Comparison of ENCODE assay signal across 19 cellular contexts in the genomic region with DNA sequence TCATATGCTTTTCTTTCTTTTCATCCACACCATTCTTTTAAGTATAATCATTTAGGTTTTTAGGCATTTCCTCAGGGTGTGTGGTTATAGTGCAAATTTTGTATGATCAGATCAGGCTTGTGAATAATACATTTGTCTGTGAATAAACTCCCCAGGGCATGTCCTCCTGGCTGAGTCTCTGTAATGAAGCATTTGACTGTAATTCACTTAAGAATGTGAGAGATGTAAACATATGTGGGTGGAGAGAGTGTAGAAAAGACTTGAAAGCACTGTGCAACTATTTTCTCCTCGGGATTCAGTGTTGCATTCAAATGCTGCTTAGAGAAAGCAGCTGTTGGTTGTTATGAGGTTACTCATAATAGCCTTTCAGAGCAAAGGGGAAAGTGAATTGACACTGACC.
A peak's percentile ranks its signal among the peaks of the same experiment; 100 is the strongest.
DNase-seq lines count a peak whose midpoint lies in the region; ATAC-seq and TF ChIP-seq lines count a peak whose summit lies in the region.
"Had no signal": no experiment of that assay in that cellular context is flagged by ENCODE, and none has a peak within 500 bp of the region (broad histone marks: within the 10 kb centered on the region; RNA-seq: fewer than 3 reads in every experiment).

No MANE protein-coding gene starts in this region.

- no peak overlapping the region for H3K4me3 Mint-ChIP-seq in MCF 10A (ENCODE audit: unreplicated experiment)
- H3K4me3 Mint-ChIP-seq: activated naive CD4-positive, alpha-beta T cell treated with anti-CD3 and anti-CD28 coated beads, Interleukin-2, amount 10 ng/mL, durations not matched to agents 7 days and 5 days; naive B cell; T-helper 1 cell treated with Interleukin-12 subunit alpha and Interleukin-12 subunit beta and Interleukin-4 antibody, amounts not matched to agents 30 μg/mL and 1 μg/mL, for 36 hours had no signal

- no TSS peak for BruUV-seq in MCF 10A (replicated peaks; lab: Mats Ljungman, UMichigan)

- peak; percentile 11 for DNase-seq in MCF 10A (ENCODE audit: unreplicated experiment)
- DNase-seq in breast epithelium (ENCODE audit: low spot score in 2 of 2): no peak
- DNase-seq in astrocyte of the hippocampus (ENCODE audit: low read depth, low spot score): peak; percentile 63
- DNase-seq in fibroblast of villous mesenchyme (ENCODE audit: low read depth): peak; percentile 77
- peak; percentile 83 for DNase-seq in stromal cell of bone marrow (ENCODE audit: low read depth)
- DNase-seq in NCI-H2196 treated with DMSO at 0.1 percent for 48 hours (lab: John Stamatoyannopoulos, UW; ENCODE audit: unreplicated experiment): no peak
- DNase-seq: activated naive CD4-positive, alpha-beta T cell treated with anti-CD3 and anti-CD28 coated beads, Interleukin-2, amount 10 ng/mL, durations not matched to agents 7 days and 5 days; caudate nucleus; GDM1; naive B cell; NCI-H774; RPMI8226; stimulated activated CD4-positive, alpha-beta T cell treated with anti-CD3 and anti-CD28 coated beads, Interleukin-15, amount 100 ng/mL, for 24 hours had no signal

- CTCF ChIA-PET in MCF 10A (lab: Yijun Ruan, JAX): interaction anchor here (0.6 to 1.2 kb wide), 2 partner anchors 12 to 199 kb away, joined by 3 read pairs; no protein-coding TSS in a partner anchor

- POLR2A ChIA-PET in MCF 10A (lab: Yijun Ruan, JAX): interaction anchor here (1.3 kb wide), 1 partner anchor 83 kb away, joined by 5 read pairs; no protein-coding TSS in a partner anchor

- no peak overlapping the region for H3K27ac Mint-ChIP-seq in MCF 10A (ENCODE audit: low read depth, unreplicated experiment)
- H3K27ac Mint-ChIP-seq: activated naive CD4-positive, alpha-beta T cell treated with anti-CD3 and anti-CD28 coated beads, Interleukin-2, amount 10 ng/mL, durations not matched to agents 7 days and 5 days; T-helper 1 cell treated with Interleukin-12 subunit alpha and Interleukin-12 subunit beta and Interleukin-4 antibody, amounts not matched to agents 30 μg/mL and 1 μg/mL, for 36 hours had no signal

- no peaks in the 10 kb centered on the region for H3K27me3 ChIP-seq in breast epithelium

- intact Hi-C loops in MCF 10A (cut with micrococcal nuclease): no loop called here
- intact Hi-C loops in breast epithelium (cut with DNase I; ENCODE audit: low total_unique reads): no loop called here

- no peaks in the 10 kb centered on the region for H3K9me3 Mint-ChIP-seq in MCF 10A (ENCODE audit: unreplicated experiment)
- H3K9me3 Mint-ChIP-seq: activated naive CD4-positive, alpha-beta T cell treated with anti-CD3 and anti-CD28 coated beads, Interleukin-2, amount 10 ng/mL, durations not matched to agents 7 days and 5 days; T-helper 1 cell treated with Interleukin-12 subunit alpha and Interleukin-12 subunit beta and Interleukin-4 antibody, amounts not matched to agents 30 μg/mL and 1 μg/mL, for 36 hours had no signal

- ATAC-seq in GM21447 (IDR thresholded peaks at IDR 0.05; ENCODE audit: unreplicated experiment) (no peak), GM21723 (IDR thresholded peaks at IDR 0.05; ENCODE audit: unreplicated experiment) (no peak)
- ATAC-seq: activated CD4-positive, CD25-positive, alpha-beta regulatory T cell treated with anti-CD3 and anti-CD28 coated beads, Interleukin-2, amount 50 U/mL, for 24 hours had no signal

- TF ChIP-seq CTCF in MCF 10A (IDR thresholded peaks at IDR 0.05; ENCODE audit: unreplicated experiment) (no peak), breast epithelium (IDR thresholded peaks at IDR 0.05) (no peak), fibroblast of villous mesenchyme (IDR thresholded peaks at IDR 0.05; ENCODE audit: insufficient read depth, low read depth, low read length) (no peak)

- no peak overlapping the region for H3K4me3 ChIP-seq in breast epithelium
- no peak overlapping the region for H3K4me3 ChIP-seq in fibroblast of villous mesenchyme (ENCODE audit: low read depth, low read length)
- H3K4me3 ChIP-seq: prostate gland had no signal

- TF ChIP-seq POLR2A in breast epithelium (IDR thresholded peaks at IDR 0.05): no peak

- no peaks in the 10 kb centered on the region for H3K27me3 Mint-ChIP-seq in MCF 10A (ENCODE audit: insufficient read depth, unreplicated experiment)
- H3K27me3 Mint-ChIP-seq: activated naive CD4-positive, alpha-beta T cell treated with anti-CD3 and anti-CD28 coated beads, Interleukin-2, amount 10 ng/mL, durations not matched to agents 7 days and 5 days had no signal

- no peak overlapping the region for H3K27ac ChIP-seq in breast epithelium
- H3K27ac ChIP-seq: 22Rv1, prostate gland had no signal

- H3K4me1 Mint-ChIP-seq in MCF 10A (ENCODE audit: insufficient read depth, unreplicated experiment): peaks cover 23% of the 10 kb centered on the region
- H3K4me1 Mint-ChIP-seq: activated naive CD4-positive, alpha-beta T cell treated with anti-CD3 and anti-CD28 coated beads, Interleukin-2, amount 10 ng/mL, durations not matched to agents 7 days and 5 days; naive B cell had no signal

- no peaks in the 10 kb centered on the region for H3K36me3 Mint-ChIP-seq in MCF 10A (ENCODE audit: insufficient read depth, unreplicated experiment)
- H3K36me3 Mint-ChIP-seq: activated naive CD4-positive, alpha-beta T cell treated with anti-CD3 and anti-CD28 coated beads, Interleukin-2, amount 10 ng/mL, durations not matched to agents 7 days and 5 days; naive B cell had no signal

- no peaks in the 10 kb centered on the region for H3K4me1 ChIP-seq in breast epithelium
- H3K4me1 ChIP-seq: prostate gland had no signal

- H3K36me3 ChIP-seq in breast epithelium: no peaks in the 10 kb centered on the region
- H3K36me3 ChIP-seq: prostate gland had no signal

- no peaks in the 10 kb centered on the region for H3K9me3 ChIP-seq in breast epithelium
- H3K9me3 ChIP-seq: prostate gland had no signal

Comparison
In these comparisons a context has a peak if more than half of its experiments do, and no peak if none do; other contexts are left out.
1. DNase-seq: peak in MCF 10A (single experiment), astrocyte of the hippocampus (single experiment), fibroblast of villous mesenchyme (single experiment) and stromal cell of bone marrow (single experiment); none in breast epithelium (0 of 2) and NCI-H2196 treated with DMSO at 0.1 percent for 48 hours (single experiment).